Comparison of ENCODE assay signal across 1 cellular context in the genomic region with DNA sequence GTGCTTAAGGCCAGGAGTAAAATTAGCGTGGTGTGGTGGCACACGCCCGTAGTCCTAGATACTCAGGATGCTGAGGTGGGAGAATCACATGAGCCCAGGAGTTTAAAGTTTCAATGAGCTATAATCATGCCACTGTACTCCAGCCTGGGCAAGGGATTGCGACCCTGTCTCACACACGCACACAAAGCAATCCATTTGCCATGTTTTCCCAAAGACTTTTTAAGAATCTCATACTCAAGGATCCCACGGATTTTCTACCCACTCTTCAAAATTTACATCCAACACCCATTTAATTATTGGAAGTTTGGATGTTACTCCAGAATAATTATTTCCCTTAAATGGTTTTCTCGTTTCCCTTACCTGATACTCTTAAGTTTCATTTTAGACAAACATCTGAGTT.
TF ChIP-seq lines count a peak whose summit lies in the region.

No MANE protein-coding gene starts in this region.

TF ChIP-seq in GM23338, 12 proteins besides CTCF, POLR2A, EP300 and RAD21 (continued from another document):
- TF ChIP-seq, protein P1, sequence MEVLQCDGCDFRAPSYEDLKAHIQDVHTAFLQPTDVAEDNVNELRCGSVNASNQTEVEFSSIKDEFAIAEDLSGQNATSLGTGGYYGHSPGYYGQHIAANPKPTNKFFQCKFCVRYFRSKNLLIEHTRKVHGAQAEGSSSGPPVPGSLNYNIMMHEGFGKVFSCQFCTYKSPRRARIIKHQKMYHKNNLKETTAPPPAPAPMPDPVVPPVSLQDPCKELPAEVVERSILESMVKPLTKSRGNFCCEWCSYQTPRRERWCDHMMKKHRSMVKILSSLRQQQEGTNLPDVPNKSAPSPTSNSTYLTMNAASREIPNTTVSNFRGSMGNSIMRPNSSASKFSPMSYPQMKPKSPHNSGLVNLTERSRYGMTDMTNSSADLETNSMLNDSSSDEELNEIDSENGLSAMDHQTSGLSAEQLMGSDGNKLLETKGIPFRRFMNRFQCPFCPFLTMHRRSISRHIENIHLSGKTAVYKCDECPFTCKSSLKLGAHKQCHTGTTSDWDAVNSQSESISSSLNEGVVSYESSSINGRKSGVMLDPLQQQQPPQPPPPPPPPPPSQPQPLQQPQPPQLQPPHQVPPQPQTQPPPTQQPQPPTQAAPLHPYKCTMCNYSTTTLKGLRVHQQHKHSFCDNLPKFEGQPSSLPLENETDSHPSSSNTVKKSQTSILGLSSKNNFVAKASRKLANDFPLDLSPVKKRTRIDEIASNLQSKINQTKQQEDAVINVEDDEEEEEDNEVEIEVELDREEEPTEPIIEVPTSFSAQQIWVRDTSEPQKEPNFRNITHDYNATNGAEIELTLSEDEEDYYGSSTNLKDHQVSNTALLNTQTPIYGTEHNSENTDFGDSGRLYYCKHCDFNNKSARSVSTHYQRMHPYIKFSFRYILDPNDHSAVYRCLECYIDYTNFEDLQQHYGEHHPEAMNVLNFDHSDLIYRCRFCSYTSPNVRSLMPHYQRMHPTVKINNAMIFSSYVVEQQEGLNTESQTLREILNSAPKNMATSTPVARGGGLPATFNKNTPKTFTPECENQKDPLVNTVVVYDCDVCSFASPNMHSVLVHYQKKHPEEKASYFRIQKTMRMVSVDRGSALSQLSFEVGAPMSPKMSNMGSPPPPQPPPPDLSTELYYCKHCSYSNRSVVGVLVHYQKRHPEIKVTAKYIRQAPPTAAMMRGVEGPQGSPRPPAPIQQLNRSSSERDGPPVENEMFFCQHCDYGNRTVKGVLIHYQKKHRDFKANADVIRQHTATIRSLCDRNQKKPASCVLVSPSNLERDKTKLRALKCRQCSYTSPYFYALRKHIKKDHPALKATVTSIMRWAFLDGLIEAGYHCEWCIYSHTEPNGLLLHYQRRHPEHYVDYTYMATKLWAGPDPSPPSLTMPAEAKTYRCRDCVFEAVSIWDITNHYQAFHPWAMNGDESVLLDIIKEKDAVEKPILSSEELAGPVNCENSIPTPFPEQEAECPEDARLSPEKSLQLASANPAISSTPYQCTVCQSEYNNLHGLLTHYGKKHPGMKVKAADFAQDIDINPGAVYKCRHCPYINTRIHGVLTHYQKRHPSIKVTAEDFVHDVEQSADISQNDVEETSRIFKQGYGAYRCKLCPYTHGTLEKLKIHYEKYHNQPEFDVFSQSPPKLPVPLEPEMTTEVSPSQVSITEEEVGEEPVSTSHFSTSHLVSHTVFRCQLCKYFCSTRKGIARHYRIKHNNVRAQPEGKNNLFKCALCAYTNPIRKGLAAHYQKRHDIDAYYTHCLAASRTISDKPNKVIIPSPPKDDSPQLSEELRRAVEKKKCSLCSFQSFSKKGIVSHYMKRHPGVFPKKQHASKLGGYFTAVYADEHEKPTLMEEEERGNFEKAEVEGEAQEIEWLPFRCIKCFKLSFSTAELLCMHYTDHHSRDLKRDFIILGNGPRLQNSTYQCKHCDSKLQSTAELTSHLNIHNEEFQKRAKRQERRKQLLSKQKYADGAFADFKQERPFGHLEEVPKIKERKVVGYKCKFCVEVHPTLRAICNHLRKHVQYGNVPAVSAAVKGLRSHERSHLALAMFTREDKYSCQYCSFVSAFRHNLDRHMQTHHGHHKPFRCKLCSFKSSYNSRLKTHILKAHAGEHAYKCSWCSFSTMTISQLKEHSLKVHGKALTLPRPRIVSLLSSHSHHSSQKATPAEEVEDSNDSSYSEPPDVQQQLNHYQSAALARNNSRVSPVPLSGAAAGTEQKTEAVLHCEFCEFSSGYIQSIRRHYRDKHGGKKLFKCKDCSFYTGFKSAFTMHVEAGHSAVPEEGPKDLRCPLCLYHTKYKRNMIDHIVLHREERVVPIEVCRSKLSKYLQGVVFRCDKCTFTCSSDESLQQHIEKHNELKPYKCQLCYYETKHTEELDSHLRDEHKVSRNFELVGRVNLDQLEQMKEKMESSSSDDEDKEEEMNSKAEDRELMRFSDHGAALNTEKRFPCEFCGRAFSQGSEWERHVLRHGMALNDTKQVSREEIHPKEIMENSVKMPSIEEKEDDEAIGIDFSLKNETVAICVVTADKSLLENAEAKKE (CRISPR knock-in tag; IDR thresholded peaks at IDR 0.05) = no peak
- TF ChIP-seq, protein P2, sequence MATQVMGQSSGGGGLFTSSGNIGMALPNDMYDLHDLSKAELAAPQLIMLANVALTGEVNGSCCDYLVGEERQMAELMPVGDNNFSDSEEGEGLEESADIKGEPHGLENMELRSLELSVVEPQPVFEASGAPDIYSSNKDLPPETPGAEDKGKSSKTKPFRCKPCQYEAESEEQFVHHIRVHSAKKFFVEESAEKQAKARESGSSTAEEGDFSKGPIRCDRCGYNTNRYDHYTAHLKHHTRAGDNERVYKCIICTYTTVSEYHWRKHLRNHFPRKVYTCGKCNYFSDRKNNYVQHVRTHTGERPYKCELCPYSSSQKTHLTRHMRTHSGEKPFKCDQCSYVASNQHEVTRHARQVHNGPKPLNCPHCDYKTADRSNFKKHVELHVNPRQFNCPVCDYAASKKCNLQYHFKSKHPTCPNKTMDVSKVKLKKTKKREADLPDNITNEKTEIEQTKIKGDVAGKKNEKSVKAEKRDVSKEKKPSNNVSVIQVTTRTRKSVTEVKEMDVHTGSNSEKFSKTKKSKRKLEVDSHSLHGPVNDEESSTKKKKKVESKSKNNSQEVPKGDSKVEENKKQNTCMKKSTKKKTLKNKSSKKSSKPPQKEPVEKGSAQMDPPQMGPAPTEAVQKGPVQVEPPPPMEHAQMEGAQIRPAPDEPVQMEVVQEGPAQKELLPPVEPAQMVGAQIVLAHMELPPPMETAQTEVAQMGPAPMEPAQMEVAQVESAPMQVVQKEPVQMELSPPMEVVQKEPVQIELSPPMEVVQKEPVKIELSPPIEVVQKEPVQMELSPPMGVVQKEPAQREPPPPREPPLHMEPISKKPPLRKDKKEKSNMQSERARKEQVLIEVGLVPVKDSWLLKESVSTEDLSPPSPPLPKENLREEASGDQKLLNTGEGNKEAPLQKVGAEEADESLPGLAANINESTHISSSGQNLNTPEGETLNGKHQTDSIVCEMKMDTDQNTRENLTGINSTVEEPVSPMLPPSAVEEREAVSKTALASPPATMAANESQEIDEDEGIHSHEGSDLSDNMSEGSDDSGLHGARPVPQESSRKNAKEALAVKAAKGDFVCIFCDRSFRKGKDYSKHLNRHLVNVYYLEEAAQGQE (IDR thresholded peaks at IDR 0.05; ENCODE audit: unreplicated experiment) = no peak
- no peak for TF ChIP-seq NANOG (IDR thresholded peaks at IDR 0.05; ENCODE audit: borderline replicate concordance)
- TF ChIP-seq EZH2 (IDR thresholded peaks at IDR 0.05; ENCODE audit: low read depth, unreplicated experiment) = no peak
- TF ChIP-seq ZNF114 (CRISPR knock-in tag; IDR thresholded peaks at IDR 0.05) = no peak
- TF ChIP-seq ZNF331 (CRISPR knock-in tag; IDR thresholded peaks at IDR 0.05; ENCODE audit: low read depth) = no peak
- no peak for TF ChIP-seq JUNB (IDR thresholded peaks at IDR 0.05; ENCODE audit: unreplicated experiment)
- TF ChIP-seq EZH2phosphoT487 (IDR thresholded peaks at IDR 0.05; ENCODE audit: unreplicated experiment) = no peak
- no peak for TF ChIP-seq POLR2AphosphoS5 (IDR thresholded peaks at IDR 0.05; ENCODE audit: low read depth)
- TF ChIP-seq CREB1 (CRISPR knock-in tag; IDR thresholded peaks at IDR 0.05; ENCODE audit: low read depth) = no peak
- TF ChIP-seq, protein P3, sequence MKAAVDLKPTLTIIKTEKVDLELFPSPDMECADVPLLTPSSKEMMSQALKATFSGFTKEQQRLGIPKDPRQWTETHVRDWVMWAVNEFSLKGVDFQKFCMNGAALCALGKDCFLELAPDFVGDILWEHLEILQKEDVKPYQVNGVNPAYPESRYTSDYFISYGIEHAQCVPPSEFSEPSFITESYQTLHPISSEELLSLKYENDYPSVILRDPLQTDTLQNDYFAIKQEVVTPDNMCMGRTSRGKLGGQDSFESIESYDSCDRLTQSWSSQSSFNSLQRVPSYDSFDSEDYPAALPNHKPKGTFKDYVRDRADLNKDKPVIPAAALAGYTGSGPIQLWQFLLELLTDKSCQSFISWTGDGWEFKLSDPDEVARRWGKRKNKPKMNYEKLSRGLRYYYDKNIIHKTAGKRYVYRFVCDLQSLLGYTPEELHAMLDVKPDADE (IDR thresholded peaks at IDR 0.05) = no peak
